In the genomic region with DNA sequence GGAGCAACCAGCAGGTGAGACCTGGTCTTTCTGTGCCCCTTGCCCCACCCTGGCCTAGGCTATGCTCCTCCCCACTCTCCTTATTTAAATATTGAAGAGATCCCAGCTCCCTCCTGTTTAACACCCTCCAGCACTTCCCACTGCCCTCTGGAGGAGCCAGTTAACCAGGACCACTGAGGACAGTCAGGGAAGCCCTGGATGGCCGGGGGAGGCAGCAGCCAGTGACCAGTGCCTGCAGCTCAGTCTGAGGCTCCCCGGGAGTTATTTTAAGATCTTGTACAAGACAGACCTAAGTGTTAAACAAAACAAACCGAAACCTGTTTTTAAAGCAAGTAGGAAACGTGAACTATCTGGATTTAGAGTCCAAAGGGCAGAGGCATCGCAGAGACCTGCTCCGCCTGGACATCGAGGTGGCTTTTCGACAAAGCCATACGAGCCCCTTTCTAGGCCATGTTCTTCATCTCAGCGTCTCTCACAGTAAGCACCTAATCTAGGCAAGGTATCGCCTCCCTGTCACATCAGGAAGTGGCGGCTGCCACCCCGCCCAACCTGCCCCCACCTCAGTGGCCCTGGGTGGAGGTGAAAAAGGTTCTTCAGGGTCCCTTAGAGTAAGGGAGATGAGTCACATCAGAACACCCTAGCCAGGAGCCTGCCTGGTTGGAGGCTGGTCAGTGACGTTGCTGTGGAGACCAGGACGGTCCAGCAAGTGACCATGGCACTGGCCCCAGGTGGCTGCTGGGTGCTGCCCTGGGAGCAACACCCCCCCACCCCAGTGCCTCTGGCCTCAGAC, we compare ENCODE assay signal across 15 cellular contexts. TPM values are rescaled to one million over a fixed set of nuclear protein-coding genes. Genes with fewer than 3 reads are reported as not detected.
DNase-seq lines count a peak whose midpoint lies in the region; ATAC-seq, FAIRE-seq and TF ChIP-seq lines count a peak whose summit lies in the region.
"Had no signal": no experiment of that assay in that cellular context is flagged by ENCODE, and none has a peak within 500 bp of the region (broad histone marks: within the 10 kb centered on the region; RNA-seq: fewer than 3 reads in every experiment).

No MANE protein-coding gene starts in this region.

- H3K36me3 ChIP-seq in CD4-positive, alpha-beta memory T cell (ENCODE audit: insufficient read depth, low read length) = no peaks in the 10 kb centered on the region
- no peaks in the 10 kb centered on the region for H3K36me3 ChIP-seq in H7 (replicated peaks; ENCODE audit: control insufficient read depth, insufficient read depth, low read length)
- H3K36me3 ChIP-seq in psoas muscle (ENCODE audit: insufficient read depth in 1 of 2, low read depth in 1 of 2) = no peaks in the 10 kb centered on the region
- H3K36me3 ChIP-seq: gastrocnemius medialis had no signal

- intact Hi-C loops in CD4-positive, alpha-beta memory T cell (cut with micrococcal nuclease) = no loop called here
- intact Hi-C loops in natural killer cell (cut with micrococcal nuclease) (loop anchor here (2.0 kb wide), 2 partner anchors 34 to 62 kb away; no protein-coding TSS in a partner anchor), psoas muscle (cut with DNase I) (no loop called here)

- H3K27me3 Mint-ChIP-seq in CD4-positive, alpha-beta memory T cell = peaks cover 0 to 7% of the 10 kb centered on the region in 2 donors
- H3K27me3 Mint-ChIP-seq in natural killer cell (ENCODE audit: low read depth in 2 of 2) = peaks cover 0 to 6% of the 10 kb centered on the region in 2 donors

- DNase-seq in CD4-positive, alpha-beta memory T cell = peak; percentile 20 to 72 (median 41)
- peak; percentile 77 for DNase-seq in H7
- peak; percentile 44 for DNase-seq in central memory CD4-positive, alpha-beta T cell
- peak; percentile 73 for DNase-seq in natural killer cell
- no peak for DNase-seq in SIG-M5 treated with dmso at 0.1 percent for 504 hours (lab: John Stamatoyannopoulos, UW; ENCODE audit: unreplicated experiment)
- DNase-seq in EL = no peak
- no peak for DNase-seq in psoas muscle
- DNase-seq in GM12891 (ENCODE audit: insufficient read length, low spot score) = no peak
- DNase-seq: C1 segment of cervical spinal cord; gastrocnemius medialis; NCI-H2029; stimulated activated CD4-positive, alpha-beta T cell treated with anti-CD3 and anti-CD28 coated beads, Interleukin-1b, Interleukin-23, amount 100 ng/mL, for 48 hours; stimulated activated naive CD8-positive, alpha-beta T cell treated with anti-CD3 and anti-CD28 coated beads, Interleukin-15, Interleukin-2, amounts not matched to agents 100 U/mL and 50 U/mL, for 24 hours had no signal

- H3K27ac Mint-ChIP-seq in CD4-positive, alpha-beta memory T cell = peak overlapping the region; percentile 66 to 86 (median 82)
- peak overlapping the region; percentile 90 to 92 for H3K27ac Mint-ChIP-seq in natural killer cell

- ATAC-seq in natural killer cell = peak; percentile 70 to 76 (median 75)
- no peak for ATAC-seq in psoas muscle
- ATAC-seq: gastrocnemius medialis; stimulated activated naive CD8-positive, alpha-beta T cell treated with anti-CD3 and anti-CD28 coated beads, Interleukin-15, Interleukin-2, amounts not matched to agents 100 U/mL and 50 U/mL, for 24 hours had no signal

- POLR2A ChIA-PET in CD4-positive, alpha-beta memory T cell (lab: Charles Lee; ENCODE audit: partially characterized antibody) = interaction anchor here (1.1 kb wide), 1 partner anchor 35 kb away, joined by 4 read pairs; a partner anchor contains a TSS

- TF ChIP-seq CTCF in natural killer cell (IDR thresholded peaks at IDR 0.05) (no peak), psoas muscle (IDR thresholded peaks at IDR 0.05) (no peak)

- WGBS in psoas muscle, 3 donors = 76 to 84% (median 81%) methylated on average over 15 of the region's 15 CpGs

- peaks cover 44% of the 10 kb centered on the region for H3K4me1 ChIP-seq in CD4-positive, alpha-beta memory T cell (ENCODE audit: insufficient read depth, low read length)
- H3K4me1 ChIP-seq in psoas muscle = no peaks in the 10 kb centered on the region
- H3K4me1 ChIP-seq: gastrocnemius medialis had no signal

- H3K27ac ChIP-seq in CD4-positive, alpha-beta memory T cell (ENCODE audit: low read depth, low read length) = no peak overlapping the region
- no peak overlapping the region for H3K27ac ChIP-seq in psoas muscle
- H3K27ac ChIP-seq: gastrocnemius medialis, SK-N-MC had no signal

- peak overlapping the region in 7 of 8 donors; percentile 30 to 72 (median 51) for H3K4me3 Mint-ChIP-seq in CD4-positive, alpha-beta memory T cell
- peak overlapping the region; percentile 66 for H3K4me3 Mint-ChIP-seq in natural killer cell

- no peak for TF ChIP-seq POLR2A in GM12891 (IDR thresholded peaks at IDR 0.05; ENCODE audit: low read depth, low read length)

- peaks cover 0 to 11% (median 2%) of the 10 kb centered on the region in 8 donors for H3K9me3 Mint-ChIP-seq in CD4-positive, alpha-beta memory T cell
- H3K9me3 Mint-ChIP-seq in natural killer cell = peaks cover 4 to 5% of the 10 kb centered on the region in 2 donors

- no peaks in the 10 kb centered on the region for H3K27me3 ChIP-seq in CD4-positive, alpha-beta memory T cell (ENCODE audit: insufficient read depth, low read length)
- no peaks in the 10 kb centered on the region for H3K27me3 ChIP-seq in H7 (ENCODE audit: control insufficient read depth, insufficient read depth, low read length)
- H3K27me3 ChIP-seq in psoas muscle (ENCODE audit: insufficient read depth in 3 of 3, low read length in 2 of 3) = no peaks in the 10 kb centered on the region

- H3K4me1 Mint-ChIP-seq in CD4-positive, alpha-beta memory T cell = peaks cover 24 to 47% (median 35%) of the 10 kb centered on the region in 4 donors
- H3K4me1 Mint-ChIP-seq in natural killer cell = peaks cover 56 to 78% of the 10 kb centered on the region in 2 donors

- no peak overlapping the region for H3K4me3 ChIP-seq in CD4-positive, alpha-beta memory T cell (ENCODE audit: low read length in 2 of 2)
- H3K4me3 ChIP-seq in H7 (ENCODE audit: insufficient read depth, low read depth, low read length) = no peak overlapping the region
- H3K4me3 ChIP-seq in psoas muscle = no peak overlapping the region
- H3K4me3 ChIP-seq: gastrocnemius medialis, SK-N-MC had no signal

- FAIRE-seq in GM12891 (lab: Jason Lieb, UNC) = no peak
- FAIRE-seq: G401.6 had no signal

- no peaks in the 10 kb centered on the region for H3K36me3 Mint-ChIP-seq in CD4-positive, alpha-beta memory T cell
- no peaks in the 10 kb centered on the region for H3K36me3 Mint-ChIP-seq in natural killer cell

- CTCF ChIA-PET in CD4-positive, alpha-beta memory T cell (lab: Charles Lee; ENCODE audit: partially characterized antibody) = interaction anchor here (1.5 to 4.8 kb wide), 2 partner anchors 14 to 170 kb away, joined by 3 to 70 read pairs; no protein-coding TSS in a partner anchor

- no peaks in the 10 kb centered on the region for H3K9me3 ChIP-seq in CD4-positive, alpha-beta memory T cell (ENCODE audit: control insufficient read depth in 1 of 2, low read length in 2 of 2)
- H3K9me3 ChIP-seq in psoas muscle = no peaks in the 10 kb centered on the region
- H3K9me3 ChIP-seq: gastrocnemius medialis had no signal

TF ChIP-seq in GM12891, 5 proteins besides CTCF, POLR2A, EP300 and RAD21:
- TF ChIP-seq TAF1 (IDR thresholded peaks at IDR 0.05; ENCODE audit: low read depth, low read length) (no peak), POLR2AphosphoS5 (IDR thresholded peaks at IDR 0.05; ENCODE audit: low read depth, low read length) (no peak), POU2F2 (IDR thresholded peaks at IDR 0.05; ENCODE audit: low read depth, low read length) (no peak), PAX5 (IDR thresholded peaks at IDR 0.05; ENCODE audit: insufficient read depth, low read length, severe bottlenecking) (no peak), SPI1 (IDR thresholded peaks at IDR 0.05; ENCODE audit: low read depth, low read length) (no peak)

RNA-seq across cellular contexts. Expression of a gene that starts 35.3 kb away (rescaled TPM):
- 10 to 100 TPM; 79.9 to 93.0 TPM for total RNA-seq in CD4-positive, alpha-beta memory T cell
- 10 to 100 TPM; 14.5 to 17.2 TPM for polyA plus RNA-seq in CD4-positive, alpha-beta memory T cell
- total RNA-seq in H7 (2014; rRNA removed; shearing (Covaris generic)) = 72.9 and 76.2 TPM in 2 replicates
- total RNA-seq in natural killer cell = 10 to 100 TPM; 54.5 to 77.9 (median 58.4) TPM
- total RNA-seq in psoas muscle = 10 to 100 TPM in 3 of 4 donors, 1 to 10 TPM in 1; 9.6 to 20.3 (median 16.5) TPM
- polyA plus RNA-seq in psoas muscle = 10 to 100 TPM; 12.8 to 37.1 (median 24.9) TPM
- 27.3 TPM for polyA plus RNA-seq in GM12891 (2012; ENCODE audit: low read depth, missing spikeins)

Comparison
In these comparisons a context has a peak if more than half of its experiments do, and no peak if none do; other contexts are left out.
1. DNase-seq: peak in CD4-positive, alpha-beta memory T cell (5 of 5), H7 (single experiment), central memory CD4-positive, alpha-beta T cell (single experiment) and natural killer cell (single experiment); none in SIG-M5 treated with dmso at 0.1 percent for 504 hours (single experiment), EL (single experiment), psoas muscle (0 of 2) and GM12891 (single experiment).
2. ATAC-seq: peak in natural killer cell (3 of 3); none in psoas muscle (0 of 4).